ENCODE assay signal across 5 cellular contexts in genomic region chr1:216281757-216282156, GRCh38.
"Had no signal": no experiment of that assay in that cellular context is flagged by ENCODE, and none has a peak within 500 bp of the region (broad histone marks: within the 10 kb centered on the region; RNA-seq: fewer than 3 reads in every experiment).

No MANE protein-coding gene starts in this region.

- ATAC-seq: GM23338 had no signal

- H3K27ac ChIP-seq: KMS-11 had no signal

- H2AFZ ChIP-seq: GM23338 had no signal

- H3K4me3 ChIP-seq: GM23338 had no signal

- H3K9ac ChIP-seq: KMS-11 had no signal

- H3K4me2 ChIP-seq: GM23338, KMS-11 had no signal

- DNase-seq: H9, HCEC 1CT, KBM-7 had no signal
